7 cellular contexts compared by ENCODE assay signal in genomic region chr7:158407581-158408331, GRCh38.
DNase-seq lines count a peak whose midpoint lies in the region; ATAC-seq and TF ChIP-seq lines count a peak whose summit lies in the region.

No MANE protein-coding gene starts in this region.

- H3K4me3 Mint-ChIP-seq in nephron: no peak overlapping the region
- no peak overlapping the region for H3K4me3 Mint-ChIP-seq in natural killer cell treated with Interleukin-12 subunit alpha and Interleukin-12 subunit beta and Interleukin-15 and Interleukin-18, amount 100 ng/mL, for 72 hours

- DNase-seq in GM10266 (ENCODE audit: extremely low spot score): no peak
- DNase-seq in NCI-H128 (lab: John Stamatoyannopoulos, UW; ENCODE audit: unreplicated experiment): peak; percentile 14
- peak; percentile 36 for DNase-seq in brain microvascular endothelial cell
- no peak for DNase-seq in natural killer cell treated with Interleukin-12 subunit alpha and Interleukin-12 subunit beta and Interleukin-15 and Interleukin-18, amount 100 ng/mL, for 72 hours (ENCODE audit: low spot score)
- no peak for DNase-seq in iPS-NIHi11 (ENCODE audit: low spot score)

- TF ChIP-seq CTCF in GM10266 (IDR thresholded peaks at IDR 0.05; ENCODE audit: control insufficient read depth, insufficient read depth, low read depth, missing control alignments) (peak; percentile 24), brain microvascular endothelial cell (IDR thresholded peaks at IDR 0.05; ENCODE audit: low read depth, low read length, missing control alignments) (no peak), nephron (IDR thresholded peaks at IDR 0.05; ENCODE audit: unreplicated experiment in 3 of 3) (peak; percentile 58 to 68 (median 68))

- no peaks in the 10 kb centered on the region for H3K36me3 Mint-ChIP-seq in nephron (ENCODE audit: low read depth)
- no peaks in the 10 kb centered on the region for H3K36me3 Mint-ChIP-seq in natural killer cell treated with Interleukin-12 subunit alpha and Interleukin-12 subunit beta and Interleukin-15 and Interleukin-18, amount 100 ng/mL, for 72 hours

- H3K27ac ChIP-seq in brain microvascular endothelial cell: no peak overlapping the region

- no peaks in the 10 kb centered on the region for H3K27me3 ChIP-seq in brain microvascular endothelial cell (replicated peaks)

- in situ Hi-C loops in brain microvascular endothelial cell (cut with HindIII; ENCODE audit: low pct_ligation_motif_present, low sequenced_read_pairs): no loop called here

- ATAC-seq in natural killer cell treated with Interleukin-12 subunit alpha and Interleukin-12 subunit beta and Interleukin-15 and Interleukin-18, amount 100 ng/mL, for 72 hours: no peak
- ATAC-seq in HG03025 (IDR thresholded peaks at IDR 0.05; ENCODE audit: low FRiP score, unreplicated experiment): no peak

- peaks cover 13% of the 10 kb centered on the region for H3K27me3 Mint-ChIP-seq in nephron (ENCODE audit: low read depth)
- H3K27me3 Mint-ChIP-seq in natural killer cell treated with Interleukin-12 subunit alpha and Interleukin-12 subunit beta and Interleukin-15 and Interleukin-18, amount 100 ng/mL, for 72 hours: no peaks in the 10 kb centered on the region

- H3K4me3 ChIP-seq in brain microvascular endothelial cell (ENCODE audit: low read depth, low read length): no peak overlapping the region

- H3K4me1 Mint-ChIP-seq in nephron: no peaks in the 10 kb centered on the region
- H3K4me1 Mint-ChIP-seq in natural killer cell treated with Interleukin-12 subunit alpha and Interleukin-12 subunit beta and Interleukin-15 and Interleukin-18, amount 100 ng/mL, for 72 hours (ENCODE audit: low read depth in 2 of 2): no peaks in the 10 kb centered on the region

- H3K36me3 ChIP-seq in brain microvascular endothelial cell (replicated peaks): no peaks in the 10 kb centered on the region

- no peak overlapping the region for H3K27ac Mint-ChIP-seq in nephron
- no peak overlapping the region for H3K27ac Mint-ChIP-seq in natural killer cell treated with Interleukin-12 subunit alpha and Interleukin-12 subunit beta and Interleukin-15 and Interleukin-18, amount 100 ng/mL, for 72 hours

- no peaks in the 10 kb centered on the region for H3K9me3 Mint-ChIP-seq in nephron
- no peaks in the 10 kb centered on the region for H3K9me3 Mint-ChIP-seq in natural killer cell treated with Interleukin-12 subunit alpha and Interleukin-12 subunit beta and Interleukin-15 and Interleukin-18, amount 100 ng/mL, for 72 hours

Comparison
In these comparisons a context has a peak if more than half of its experiments do, and no peak if none do; other contexts are left out.
1. DNase-seq: peak in NCI-H128 (single experiment) and brain microvascular endothelial cell (single experiment); none in GM10266 (single experiment), natural killer cell treated with Interleukin-12 subunit alpha and Interleukin-12 subunit beta and Interleukin-15 and Interleukin-18, amount 100 ng/mL, for 72 hours (single experiment) and iPS-NIHi11 (single experiment).